ENCODE assay signal across 18 cellular contexts in the genomic region with DNA sequence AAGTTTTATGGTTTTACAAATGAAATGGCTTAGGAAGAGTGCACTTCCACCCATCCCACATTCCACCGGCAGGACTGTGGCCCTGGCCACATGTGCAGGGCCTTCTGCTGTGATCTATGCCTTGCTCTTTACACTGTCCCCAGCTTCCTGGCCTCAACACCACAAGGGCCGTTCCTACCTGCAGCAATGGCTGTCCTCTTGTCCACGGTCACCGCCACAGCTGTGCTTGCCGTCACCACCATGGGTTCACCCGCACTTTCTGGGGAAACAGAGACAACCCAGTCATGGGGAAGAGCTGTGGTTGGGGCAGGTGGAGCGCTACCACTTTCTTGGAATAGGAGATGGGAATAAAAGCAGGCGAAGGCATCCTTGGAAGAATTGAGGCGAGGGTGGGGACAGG. TPM values are rescaled to one million over a fixed set of nuclear protein-coding genes. Genes with fewer than 3 reads are reported as not detected.
"Had no signal": no experiment of that assay in that cellular context is flagged by ENCODE, and none has a peak within 500 bp of the region (broad histone marks: within the 10 kb centered on the region; RNA-seq: fewer than 3 reads in every experiment).

No MANE protein-coding gene starts in this region.

- H3K4me1 ChIP-seq: heart right ventricle, left lung, right atrium auricular region had no signal

- H3K9me3 ChIP-seq: heart right ventricle, left lung, right atrium auricular region had no signal

- H3K27me3 ChIP-seq: cardiac muscle cell, right atrium auricular region had no signal

- H3K36me3 ChIP-seq: cardiac muscle cell, heart right ventricle, left lung, right atrium auricular region had no signal

- H3K9me3 Mint-ChIP-seq: activated CD4-positive, alpha-beta memory T cell treated with anti-CD3 and anti-CD28 coated beads, Interleukin-2, amount 10 ng/mL, durations not matched to agents 7 days and 5 days; stimulated activated naive B cell treated with anti-CD40 and anti-IgM and Interleukin-4, amounts not matched to agents 10 μg/mL and 1 μg/mL and 100 μg/mL, for 72 hours; T-helper 2 cell treated with Interferon-gamma antibody and Interleukin-4, amounts not matched to agents 5 μg/mL and 100 μg/mL, for 36 hours had no signal

- H3K4me3 Mint-ChIP-seq: activated CD4-positive, alpha-beta memory T cell treated with anti-CD3 and anti-CD28 coated beads, Interleukin-2, amount 10 ng/mL, durations not matched to agents 7 days and 5 days; activated naive CD8-positive, alpha-beta T cell; stimulated activated naive B cell treated with anti-CD40 and anti-IgM and Interleukin-4, amounts not matched to agents 10 μg/mL and 1 μg/mL and 100 μg/mL, for 72 hours; T-helper 2 cell treated with Interferon-gamma antibody and Interleukin-4, amounts not matched to agents 5 μg/mL and 100 μg/mL, for 36 hours had no signal

- DNase-seq: activated CD4-positive, alpha-beta memory T cell treated with anti-CD3 and anti-CD28 coated beads, Interleukin-2, amount 10 ng/mL, durations not matched to agents 7 days and 5 days; activated gamma-delta T cell; activated T-cell treated with anti-CD3 and anti-CD28 coated beads, Interleukin-2, amount 50 U/mL, for 48 hours; anterior cingulate cortex; effector CD4-positive, alpha-beta T cell; heart right ventricle; mesendoderm; stimulated activated CD4-positive, alpha-beta T cell treated with anti-CD3 and anti-CD28 coated beads, Interleukin-2, amount 100 ng/mL, for 24 hours; stimulated activated naive B cell treated with anti-CD40 and anti-IgM and Interleukin-4, amounts not matched to agents 10 μg/mL and 1 μg/mL and 100 μg/mL, for 72 hours; substantia nigra; trophoblast cell had no signal

- H3K4me3 ChIP-seq: cardiac muscle cell, coronary artery, heart right ventricle, left lung, right atrium auricular region had no signal

- H3K27me3 Mint-ChIP-seq: activated naive CD8-positive, alpha-beta T cell; stimulated activated naive B cell treated with anti-CD40 and anti-IgM and Interleukin-4, amounts not matched to agents 10 μg/mL and 1 μg/mL and 100 μg/mL, for 72 hours had no signal

- H3K36me3 Mint-ChIP-seq: activated naive CD8-positive, alpha-beta T cell; stimulated activated naive B cell treated with anti-CD40 and anti-IgM and Interleukin-4, amounts not matched to agents 10 μg/mL and 1 μg/mL and 100 μg/mL, for 72 hours had no signal

- H3K27ac ChIP-seq: cardiac muscle cell, coronary artery, heart right ventricle, left lung, right atrium auricular region had no signal

- H3K4me1 Mint-ChIP-seq: activated CD4-positive, alpha-beta memory T cell treated with anti-CD3 and anti-CD28 coated beads, Interleukin-2, amount 10 ng/mL, durations not matched to agents 7 days and 5 days had no signal

- H3K27ac Mint-ChIP-seq: activated CD4-positive, alpha-beta memory T cell treated with anti-CD3 and anti-CD28 coated beads, Interleukin-2, amount 10 ng/mL, durations not matched to agents 7 days and 5 days; activated naive CD8-positive, alpha-beta T cell; stimulated activated naive B cell treated with anti-CD40 and anti-IgM and Interleukin-4, amounts not matched to agents 10 μg/mL and 1 μg/mL and 100 μg/mL, for 72 hours; T-helper 2 cell treated with Interferon-gamma antibody and Interleukin-4, amounts not matched to agents 5 μg/mL and 100 μg/mL, for 36 hours had no signal

- ATAC-seq: heart right ventricle; left lung; stimulated activated naive B cell treated with anti-CD40 and anti-IgM and Interleukin-4, amounts not matched to agents 10 μg/mL and 1 μg/mL and 100 μg/mL, for 72 hours had no signal

RNA-seq across cellular contexts. Expression of a gene that starts 20.2 kb away (rescaled TPM):
- total RNA-seq: activated CD4-positive, alpha-beta memory T cell treated with anti-CD3 and anti-CD28 coated beads, Interleukin-2, amount 10 ng/mL, durations not matched to agents 7 days and 5 days; cardiac muscle cell; fibroblast of lung; heart right ventricle; left lung; right atrium auricular region had no signal
- polyA plus RNA-seq: cardiac muscle cell, fibroblast of lung, heart right ventricle had no signal
